Comparison of ENCODE assay signal across 14 cellular contexts in the genomic region with DNA sequence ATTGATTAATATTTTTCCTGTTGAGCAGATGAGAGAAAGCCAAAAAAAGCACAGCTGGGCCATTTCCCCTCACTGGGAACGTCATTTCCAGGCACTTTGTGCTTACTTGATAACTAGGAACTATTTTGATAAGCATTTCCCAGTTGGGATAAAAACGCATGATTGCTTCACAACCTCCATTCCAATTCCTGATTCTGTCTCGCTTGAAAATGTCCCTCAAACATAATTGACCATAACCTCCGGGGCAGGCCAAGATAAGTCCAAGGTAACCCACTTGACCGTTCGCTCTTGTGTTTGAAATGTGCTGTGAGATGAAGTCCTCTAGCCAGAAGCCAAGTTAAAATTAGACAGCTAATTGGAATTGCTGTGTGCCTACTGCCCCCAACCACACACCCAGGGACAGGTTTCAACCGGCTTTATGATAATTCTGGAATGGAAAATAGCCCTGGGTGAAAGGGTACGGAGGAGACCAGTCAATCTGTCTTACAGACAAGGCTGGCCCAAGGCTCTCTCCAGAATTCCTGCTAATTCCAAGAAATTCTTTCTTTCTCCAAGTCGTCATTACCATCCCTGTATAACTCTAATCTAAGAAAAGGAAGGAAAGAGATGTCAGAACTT.
DNase-seq lines count a peak whose midpoint lies in the region; ATAC-seq and TF ChIP-seq lines count a peak whose summit lies in the region.
"Had no signal": no experiment of that assay in that cellular context is flagged by ENCODE, and none has a peak within 500 bp of the region (broad histone marks: within the 10 kb centered on the region; RNA-seq: fewer than 3 reads in every experiment).

No MANE protein-coding gene starts in this region.

- DNase-seq in ascending aorta (ENCODE audit: low spot score in 2 of 2) (no peak), fibroblast of the aortic adventitia (ENCODE audit: low read depth) (peak; percentile 83), mesothelial cell of epicardium (ENCODE audit: low spot score in 2 of 2, unreplicated experiment in 2 of 2) (no peak), thyroid gland (peak; percentile 2 to 6), NCI-H1436 (lab: John Stamatoyannopoulos, UW) (no peak), NCI-H1694 treated with DMSO at 0.1 percent for 48 hours (lab: John Stamatoyannopoulos, UW) (no peak)
- DNase-seq: C1 segment of cervical spinal cord; foreskin fibroblast; GOT3; NCI-H2029; NK-92 treated with Interleukin-12 subunit alpha and Interleukin-12 subunit beta, amount 100 ng/mL, for 24 hours had no signal

- peak overlapping the region; percentile 47 for H3K27ac Mint-ChIP-seq in mesothelial cell of epicardium

- H3K9me3 ChIP-seq in ascending aorta (no peaks in the 10 kb centered on the region), thyroid gland (no peaks in the 10 kb centered on the region)
- H3K9me3 ChIP-seq: SJSA1 had no signal

- no peak overlapping the region for H3K4me3 Mint-ChIP-seq in mesothelial cell of epicardium

- H3K27me3 ChIP-seq in ascending aorta = no peaks in the 10 kb centered on the region
- H3K27me3 ChIP-seq in thyroid gland = no peaks in the 10 kb centered on the region
- H3K27me3 ChIP-seq: SJSA1 had no signal

- peaks cover 0 to 4% of the 10 kb centered on the region in 2 donors for H3K4me1 ChIP-seq in ascending aorta
- H3K4me1 ChIP-seq in thyroid gland = peaks cover 0 to 5% of the 10 kb centered on the region in 2 donors

- 33 to 38% methylated on average over 9 of the region's 9 CpGs for WGBS in thyroid gland, 2 donors

- H3K4me3 ChIP-seq in ascending aorta (no peak overlapping the region), fibroblast of the aortic adventitia (ENCODE audit: low read depth, low read length) (no peak overlapping the region), thyroid gland (replicated peaks in 1 of 3) (no peak overlapping the region)
- H3K4me3 ChIP-seq: SJSA1 had no signal

- intact Hi-C loops in ascending aorta (cut with DNase I) = loop anchor here (10.0 kb wide), 1 partner anchor 92 kb away; no protein-coding TSS in a partner anchor
- intact Hi-C loops in thyroid gland (cut with DNase I) = no loop called here

- peaks cover 34% of the 10 kb centered on the region for H3K9me3 Mint-ChIP-seq in mesothelial cell of epicardium

- H3K27ac ChIP-seq in ascending aorta (peak overlapping the region; percentile 57 to 75), thyroid gland (peak overlapping the region; percentile 41 to 64 (median 60))

- peaks cover 25% of the 10 kb centered on the region for H3K36me3 Mint-ChIP-seq in mesothelial cell of epicardium

- peaks cover 28% of the 10 kb centered on the region for H3K4me1 Mint-ChIP-seq in mesothelial cell of epicardium

- no peak for TF ChIP-seq POLR2A in thyroid gland (IDR thresholded peaks at IDR 0.05)

- H3K27me3 Mint-ChIP-seq in mesothelial cell of epicardium (ENCODE audit: low read depth) = no peaks in the 10 kb centered on the region

- TF ChIP-seq CTCF in ascending aorta (IDR thresholded peaks at IDR 0.05) (no peak), fibroblast of the aortic adventitia (IDR thresholded peaks at IDR 0.05; ENCODE audit: insufficient read depth, low read length) (no peak), mesothelial cell of epicardium (IDR thresholded peaks at IDR 0.05; ENCODE audit: unreplicated experiment) (no peak), thyroid gland (IDR thresholded peaks at IDR 0.05) (no peak)

- ATAC-seq in GM21737 (IDR thresholded peaks at IDR 0.05; ENCODE audit: unreplicated experiment) (no peak), GM19351 (IDR thresholded peaks at IDR 0.05; ENCODE audit: unreplicated experiment) (no peak)

- H3K36me3 ChIP-seq in ascending aorta = no peaks in the 10 kb centered on the region
- no peaks in the 10 kb centered on the region for H3K36me3 ChIP-seq in thyroid gland

Comparison
In these comparisons a context has a peak if more than half of its experiments do, and no peak if none do; other contexts are left out.
1. DNase-seq: peak in fibroblast of the aortic adventitia (single experiment) and thyroid gland (2 of 2); none in ascending aorta (0 of 2), mesothelial cell of epicardium (0 of 2), NCI-H1436 (single experiment) and NCI-H1694 treated with DMSO at 0.1 percent for 48 hours (single experiment).